In genomic region chr17:36854982-36855381, GRCh38 we compare ENCODE assay signal across 20 cellular contexts.
DNase-seq lines count a peak whose midpoint lies in the region; ATAC-seq and TF ChIP-seq lines count a peak whose summit lies in the region.
"Had no signal": no experiment of that assay in that cellular context is flagged by ENCODE, and none has a peak within 500 bp of the region (broad histone marks: within the 10 kb centered on the region; RNA-seq: fewer than 3 reads in every experiment).

No MANE protein-coding gene starts in this region.

- no peaks in the 10 kb centered on the region for H3K27me3 ChIP-seq in BLaER1 treated with 17β-estradiol and CSF1 and Interleukin-3, amounts not matched to agents 10 nM and 100 nM
- peaks cover 0 to 11% (median 0%) of the 10 kb centered on the region in 3 experiments for H3K27me3 ChIP-seq in neuronal stem cell (ENCODE audit: control insufficient read depth in 3 of 3, insufficient read depth in 3 of 3, low read depth in 1 of 3, low read length in 3 of 3)
- no peaks in the 10 kb centered on the region for H3K27me3 ChIP-seq in body of pancreas

- no peak overlapping the region for H3K4me3 ChIP-seq in BLaER1 treated with 17β-estradiol and CSF1 and Interleukin-3, amounts not matched to agents 10 nM and 100 nM
- no peak overlapping the region for H3K4me3 ChIP-seq in neuronal stem cell (ENCODE audit: low read length in 2 of 2)
- H3K4me3 ChIP-seq in body of pancreas, result no peak overlapping the region

- H3K79me1 ChIP-seq in neuronal stem cell (ENCODE audit: low read depth, low read length), result no peaks in the 10 kb centered on the region

- peak overlapping the region; percentile 8 for H2AK5ac ChIP-seq in neuronal stem cell (ENCODE audit: low read depth, low read length)

- ATAC-seq in GM18502 (IDR thresholded peaks at IDR 0.05; ENCODE audit: poor library complexity, unreplicated experiment) (no peak), body of pancreas (no peak), GM18909 (IDR thresholded peaks at IDR 0.05; ENCODE audit: poor library complexity, unreplicated experiment) (no peak)
- ATAC-seq: HCT116 had no signal

- H2AFZ ChIP-seq in neuronal stem cell (ENCODE audit: low read length), result no peak overlapping the region

- H2BK12ac ChIP-seq in neuronal stem cell (ENCODE audit: low read length), result no peak overlapping the region

- intact Hi-C loops in body of pancreas (cut with DNase I), result no loop called here

- peak overlapping the region; percentile 22 for H3K14ac ChIP-seq in neuronal stem cell (ENCODE audit: low read length)

- H3K27ac ChIP-seq in BLaER1 treated with 17β-estradiol and CSF1 and Interleukin-3, amounts not matched to agents 10 nM and 100 nM, result peak overlapping the region in 5 of 11 experiments; percentile 20 to 43 (median 40); a peak in 7 of 22 replicates
- H3K27ac ChIP-seq in epithelial cell of prostate (peak overlapping the region; percentile 92), neuronal stem cell (replicated peaks; ENCODE audit: low read length) (no peak overlapping the region), body of pancreas (no peak overlapping the region)
- H3K27ac ChIP-seq: HL-60 had no signal

- peak overlapping the region; percentile 28 to 86 (median 78); a peak in 21 of 22 replicates for H3K4me2 ChIP-seq in BLaER1 treated with 17β-estradiol and CSF1 and Interleukin-3, amounts not matched to agents 10 nM and 100 nM
- H3K4me2 ChIP-seq in neuronal stem cell (ENCODE audit: insufficient read depth, low read length, poor library complexity, severe bottlenecking), result no peak overlapping the region

- H4K8ac ChIP-seq in neuronal stem cell (ENCODE audit: low read depth, low read length), result no peak overlapping the region

- no peak overlapping the region for H3K4ac ChIP-seq in neuronal stem cell (ENCODE audit: low read length)

- H4K91ac ChIP-seq in neuronal stem cell (ENCODE audit: low read depth, low read length, poor library complexity), result no peak overlapping the region

- no peak overlapping the region for H2BK15ac ChIP-seq in neuronal stem cell (ENCODE audit: low read length)

- peak overlapping the region in 3 of 11 experiments; percentile 8 to 20 (median 16); a peak in 2 of 22 replicates for H3K9ac ChIP-seq in BLaER1 treated with 17β-estradiol and CSF1 and Interleukin-3, amounts not matched to agents 10 nM and 100 nM
- H3K9ac ChIP-seq in neuronal stem cell (ENCODE audit: low read depth, low read length, poor library complexity), result no peak overlapping the region

- no CpG with 5 or more reads among the region's 3 CpGs for WGBS in neuronal stem cell (ENCODE audit: extremely low coverage in 2 of 2, insufficient read length in 2 of 2, insufficient replicate concordance in 1 of 2), 2 donors
- WGBS in body of pancreas, 2 donors, result 53 to 54% methylated on average over 3 of the region's 3 CpGs

- no peak for TF ChIP-seq CTCF in body of pancreas (IDR thresholded peaks at IDR 0.05)

- H2BK5ac ChIP-seq in neuronal stem cell (ENCODE audit: low read length), result no peak overlapping the region

- H2BK120ac ChIP-seq in neuronal stem cell (ENCODE audit: low read depth, low read length), result no peak overlapping the region

- no peak for TF ChIP-seq EP300 in Ishikawa (IDR thresholded peaks at IDR 0.05; ENCODE audit: borderline replicate concordance)

- peaks cover 25 to 72% (median 58%) of the 10 kb centered on the region in 10 experiments for H3K4me1 ChIP-seq in BLaER1 treated with 17β-estradiol and CSF1 and Interleukin-3, amounts not matched to agents 10 nM and 100 nM
- H3K4me1 ChIP-seq in neuronal stem cell (ENCODE audit: control insufficient read depth in 2 of 2, insufficient read depth in 1 of 2, low read depth in 1 of 2, low read length in 2 of 2) (peaks cover 0 to 2% of the 10 kb centered on the region in 2 donors), body of pancreas (no peaks in the 10 kb centered on the region)
- H3K4me1 ChIP-seq: Caco-2 had no signal

- no peaks in the 10 kb centered on the region for H3K36me3 ChIP-seq in BLaER1 treated with 17β-estradiol and CSF1 and Interleukin-3, amounts not matched to agents 10 nM and 100 nM
- H3K36me3 ChIP-seq in neuronal stem cell (replicated peaks in 1 of 2; ENCODE audit: control insufficient read depth in 2 of 2, insufficient read depth in 2 of 2, low read length in 2 of 2) (no peaks in the 10 kb centered on the region), body of pancreas (replicated peaks in 1 of 2; ENCODE audit: insufficient read depth in 1 of 2, low read depth in 2 of 2) (no peaks in the 10 kb centered on the region)

- H3K9me3 ChIP-seq in BLaER1 treated with 17β-estradiol and CSF1 and Interleukin-3, amounts not matched to agents 10 nM and 100 nM (replicated peaks in 1 of 11), result no peaks in the 10 kb centered on the region
- H3K9me3 ChIP-seq in neuronal stem cell (replicated peaks in 1 of 2; ENCODE audit: control insufficient read depth in 2 of 2, insufficient read depth in 1 of 2, low read depth in 1 of 2, low read length in 2 of 2), result no peaks in the 10 kb centered on the region
- no peaks in the 10 kb centered on the region for H3K9me3 ChIP-seq in body of pancreas
- H3K9me3 ChIP-seq: Caco-2 had no signal

- no peak for TF ChIP-seq RAD21 in Ishikawa (IDR thresholded peaks at IDR 0.05; ENCODE audit: low read depth)

- TF ChIP-seq POLR2A in body of pancreas (IDR thresholded peaks at IDR 0.05), result no peak

- DNase-seq in epithelial cell of prostate (ENCODE audit: low read depth, low spot score) (no peak), neuronal stem cell (ENCODE audit: low spot score) (no peak), body of pancreas (no peak)
- DNase-seq: 8988T; C1 segment of cervical spinal cord; Caco-2; CD4-positive, alpha-beta T cell; GDM1; GOT3; H7; HFFc6; IMR-90; Karpas-422; KBM-7 had no signal

- H4K20me1 ChIP-seq in BLaER1 treated with 17β-estradiol and CSF1 and Interleukin-3, amounts not matched to agents 10 nM and 100 nM, result no peaks in the 10 kb centered on the region

- H3K23ac ChIP-seq in neuronal stem cell (ENCODE audit: low read depth, low read length, poor library complexity), result no peak overlapping the region

- no peak overlapping the region for H3K18ac ChIP-seq in neuronal stem cell (ENCODE audit: low read length)

TF ChIP-seq in Ishikawa, 13 proteins besides CTCF, POLR2A, EP300 and RAD21:
- TF ChIP-seq EGR1 (IDR thresholded peaks at IDR 0.05) (no peak), USF1 (IDR thresholded peaks at IDR 0.05) (peak; percentile 41; the same call in 1 of the 2 replicates)
